ENCODE assay signal across 23 cellular contexts in the genomic region with DNA sequence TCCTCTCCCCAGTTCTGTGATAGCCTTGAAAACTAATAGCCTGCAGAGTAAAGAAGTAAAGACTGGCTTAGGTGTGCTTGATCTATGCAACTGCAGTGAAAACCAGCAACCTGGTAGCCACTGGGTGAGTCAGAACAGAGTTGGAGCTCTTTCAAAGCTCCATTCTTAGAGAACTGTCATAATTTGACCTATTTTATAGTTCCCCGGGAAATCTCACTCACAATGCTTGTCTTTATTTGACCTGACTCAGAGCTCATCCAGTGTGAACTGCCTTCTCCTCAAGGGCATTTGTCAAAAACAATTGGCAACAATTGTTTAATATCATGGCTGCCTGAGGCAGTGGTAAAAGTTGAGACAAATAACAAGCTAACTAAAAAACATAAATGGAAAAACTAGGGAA.
DNase-seq lines count a peak whose midpoint lies in the region; ATAC-seq and TF ChIP-seq lines count a peak whose summit lies in the region.
"Had no signal": no experiment of that assay in that cellular context is flagged by ENCODE, and none has a peak within 500 bp of the region (broad histone marks: within the 10 kb centered on the region; RNA-seq: fewer than 3 reads in every experiment).

No MANE protein-coding gene starts in this region.

- CTCF ChIA-PET in mammary epithelial cell (lab: Charles Lee; ENCODE audit: low non-redundant PET) (interaction anchor here (0.6 kb wide), 1 partner anchor 79 kb away, joined by 15 read pairs; no protein-coding TSS in a partner anchor), MCF 10A (lab: Yijun Ruan, JAX) (interaction anchor here (0.7 kb wide), 1 partner anchor 536 kb away, joined by 3 read pairs; no protein-coding TSS in a partner anchor)

- dilution Hi-C loops in mammary epithelial cell (cut with HindIII; ENCODE audit: low sequenced_read_pairs), result no loop called here

- peaks cover 22% of the 10 kb centered on the region for H3K9me3 Mint-ChIP-seq in MCF 10A (ENCODE audit: unreplicated experiment)
- H3K9me3 Mint-ChIP-seq: CD4-positive, alpha-beta T cell had no signal

- no peak for TF ChIP-seq CTCF in mammary epithelial cell (conservative IDR thresholded peaks at IDR 0.05 in 1 of 2, IDR thresholded peaks at IDR 0.05 in 1 of 2; ENCODE audit: extremely low read depth in 1 of 2, insufficient read depth in 1 of 2, low read depth in 1 of 2, low read length in 2 of 2)
- TF ChIP-seq CTCF in MCF 10A (IDR thresholded peaks at IDR 0.05; ENCODE audit: unreplicated experiment), result no peak

- POLR2A ChIA-PET in MCF 10A (lab: Yijun Ruan, JAX), result no interaction called here

- no peak overlapping the region for H2AFZ ChIP-seq in mammary epithelial cell (ENCODE audit: low read depth, low read length)

- no peaks in the 10 kb centered on the region for H3K36me3 Mint-ChIP-seq in MCF 10A (ENCODE audit: insufficient read depth, unreplicated experiment)
- H3K36me3 Mint-ChIP-seq: CD14-positive monocyte; CD8-positive, alpha-beta memory T cell had no signal

- H3K27me3 Mint-ChIP-seq in MCF 10A (ENCODE audit: insufficient read depth, unreplicated experiment), result peaks cover 28% of the 10 kb centered on the region
- H3K27me3 Mint-ChIP-seq: CD4-positive, alpha-beta T cell had no signal

- no peak overlapping the region for H3K27ac Mint-ChIP-seq in MCF 10A (ENCODE audit: low read depth, unreplicated experiment)
- H3K27ac Mint-ChIP-seq: CD14-positive monocyte; CD4-positive, alpha-beta T cell; CD8-positive, alpha-beta memory T cell had no signal

- H3K9me3 ChIP-seq in mammary epithelial cell (replicated peaks; ENCODE audit: insufficient read depth, low read length), result peaks cover 7% of the 10 kb centered on the region
- H3K9me3 ChIP-seq: BE2C had no signal

- DNase-seq in mammary epithelial cell, result peak; percentile 58
- no peak for DNase-seq in MCF 10A (ENCODE audit: unreplicated experiment)
- DNase-seq in T1000 (lab: John Stamatoyannopoulos, UW), result peak; percentile 0
- peak; percentile 52 for DNase-seq in foreskin melanocyte
- no peak for DNase-seq in Right ventricle myocardium superior
- no peak for DNase-seq in mesenteric fat pad (ENCODE audit: low spot score)
- DNase-seq: ACHN; AML-193; BE2C; Calu3; CD4-positive, alpha-beta T cell; CD8-positive, alpha-beta memory T cell; COR-L47; DMS53; DMS79 treated with DMSO at 0.1 percent for 48 hours; GF-D8; GOT3; H7; HCEC 1CT had no signal

- no peak overlapping the region for H3K4me2 ChIP-seq in mammary epithelial cell (ENCODE audit: insufficient read depth, low read depth, low read length)
- H3K4me2 ChIP-seq: A549; BLaER1 treated with 17β-estradiol and CSF1 and Interleukin-3, amounts not matched to agents 10 nM and 100 nM had no signal

- no peak for ATAC-seq in Right ventricle myocardium superior (ENCODE audit: poor library complexity)
- ATAC-seq: A549 had no signal

- H4K20me1 ChIP-seq in mammary epithelial cell (ENCODE audit: insufficient read depth, low read length), result no peaks in the 10 kb centered on the region
- H4K20me1 ChIP-seq: BLaER1 treated with 17β-estradiol and CSF1 and Interleukin-3, amounts not matched to agents 10 nM and 100 nM had no signal

- no peaks in the 10 kb centered on the region for H3K79me2 ChIP-seq in mammary epithelial cell (ENCODE audit: insufficient read depth, low read length)

- no peaks in the 10 kb centered on the region for H3K4me1 Mint-ChIP-seq in MCF 10A (ENCODE audit: insufficient read depth, unreplicated experiment)
- H3K4me1 Mint-ChIP-seq: CD14-positive monocyte; CD8-positive, alpha-beta memory T cell had no signal

- no peak overlapping the region for H3K4me3 Mint-ChIP-seq in MCF 10A (ENCODE audit: unreplicated experiment)
- H3K4me3 Mint-ChIP-seq: CD14-positive monocyte; CD4-positive, alpha-beta T cell; CD8-positive, alpha-beta memory T cell had no signal

- no peak overlapping the region for H3K27ac ChIP-seq in mammary epithelial cell (ENCODE audit: insufficient read depth, low read depth, low read length)
- H3K27ac ChIP-seq: 22Rv1; A549; BLaER1 treated with 17β-estradiol and CSF1 and Interleukin-3, amounts not matched to agents 10 nM and 100 nM had no signal

- BruUV-seq in mammary epithelial cell (replicated peaks; lab: Mats Ljungman, UMichigan) (no TSS peak), MCF 10A (replicated peaks; lab: Mats Ljungman, UMichigan) (no TSS peak)

- no peaks in the 10 kb centered on the region for H3K27me3 ChIP-seq in mammary epithelial cell (ENCODE audit: insufficient read depth, low read length)
- H3K27me3 ChIP-seq: BE2C had no signal

- no peaks in the 10 kb centered on the region for H3K36me3 ChIP-seq in mammary epithelial cell (ENCODE audit: insufficient read depth, low read length)
- H3K36me3 ChIP-seq: BE2C; BLaER1 treated with 17β-estradiol and CSF1 and Interleukin-3, amounts not matched to agents 10 nM and 100 nM had no signal

- H3K4me3 ChIP-seq in mammary epithelial cell (replicated peaks in 1 of 3; ENCODE audit: insufficient read depth in 1 of 3, low read depth in 2 of 3, low read length in 3 of 3), result no peak overlapping the region
- H3K4me3 ChIP-seq: A549; BLaER1 treated with 17β-estradiol and CSF1 and Interleukin-3, amounts not matched to agents 10 nM and 100 nM had no signal

- no peaks in the 10 kb centered on the region for H3K4me1 ChIP-seq in mammary epithelial cell (ENCODE audit: insufficient read depth, low read length)
- H3K4me1 ChIP-seq: A549; BE2C; BLaER1 treated with 17β-estradiol and CSF1 and Interleukin-3, amounts not matched to agents 10 nM and 100 nM had no signal

- in situ Hi-C loops in mammary epithelial cell (cut with MboI; ENCODE audit: low sequenced_read_pairs in 2 of 2), result no loop called here

- 29% methylated on average over 1 of the region's 1 CpG for WGBS in mammary epithelial cell (ENCODE audit: low coverage, missing lambda C conversion rate)

- no peak overlapping the region for H3K9ac ChIP-seq in mammary epithelial cell (ENCODE audit: insufficient read depth, low read length)
- H3K9ac ChIP-seq: BLaER1 treated with 17β-estradiol and CSF1 and Interleukin-3, amounts not matched to agents 10 nM and 100 nM had no signal

- intact Hi-C loops in mammary epithelial cell (cut with micrococcal nuclease) (loop anchor here (1.0 to 10.0 kb wide), 3 partner anchors 213 to 528 kb away; a partner anchor contains a TSS), MCF 10A (cut with micrococcal nuclease) (no loop called here), Right ventricle myocardium superior (cut with DNase I) (no loop called here)

Comparison
In these comparisons a context has a peak if more than half of its experiments do, and no peak if none do; other contexts are left out.
1. DNase-seq: peak in mammary epithelial cell (single experiment), T1000 (single experiment) and foreskin melanocyte (single experiment); none in MCF 10A (single experiment), Right ventricle myocardium superior (single experiment) and mesenteric fat pad (single experiment).